In the genomic region with DNA sequence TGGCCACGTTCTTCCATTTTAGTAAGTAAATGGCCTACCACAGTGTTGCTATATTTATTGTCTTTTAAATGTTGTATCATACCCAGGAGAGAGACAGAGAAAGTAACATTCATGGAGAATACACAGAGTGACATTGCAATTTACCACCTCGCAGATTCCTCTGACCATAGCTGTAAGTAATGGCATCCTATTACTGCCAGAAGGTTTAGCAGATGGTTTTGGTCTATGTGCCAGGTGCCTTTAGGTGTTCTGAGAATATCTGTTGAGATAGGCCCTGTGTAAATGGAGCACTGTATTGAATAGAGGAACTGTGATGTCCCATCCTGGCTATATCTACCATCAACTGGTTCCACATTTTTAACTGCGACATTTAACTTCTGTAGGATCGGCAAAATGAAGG, we compare ENCODE assay signal across 28 cellular contexts.
"Had no signal": no experiment of that assay in that cellular context is flagged by ENCODE, and none has a peak within 500 bp of the region (broad histone marks: within the 10 kb centered on the region; RNA-seq: fewer than 3 reads in every experiment).

No MANE protein-coding gene starts in this region.

- H3K4me3 ChIP-seq: adrenal gland, ascending aorta, breast epithelium, cardiac muscle cell, colonic mucosa, dorsolateral prefrontal cortex had no signal

- H3K36me3 ChIP-seq: adrenal gland, ascending aorta, breast epithelium, cardiac muscle cell, colonic mucosa had no signal

- H3K27me3 ChIP-seq: adrenal gland, ascending aorta, breast epithelium, cardiac muscle cell, colonic mucosa had no signal

- DNase-seq: activated CD4-positive, alpha-beta memory T cell treated with anti-CD3 and anti-CD28 coated beads for 36 hours; activated CD4-positive, alpha-beta T cell treated with anti-CD3 and anti-CD28 coated beads for 36 hours; activated CD4-positive, alpha-beta T cell treated with anti-CD3 and anti-CD28 coated beads, Interleukin-2, amount 10 ng/mL, durations not matched to agents 24 days and 14 days; activated CD4-positive, CD25-positive, alpha-beta regulatory T cell; activated CD4-positive, CD25-positive, alpha-beta regulatory T cell treated with anti-CD3 and anti-CD28 coated beads, Interleukin-2, amount 50 U/mL, for 72 hours; activated CD8-positive, alpha-beta memory T cell treated with anti-CD3 and anti-CD28 coated beads, Interleukin-2, amount 10 ng/mL, durations not matched to agents 7 days and 5 days; activated CD8-positive, alpha-beta memory T cell treated with anti-CD3 and anti-CD28 coated beads, Interleukin-2, amount 50 U/mL, for 4 hours; activated CD8-positive, alpha-beta T cell treated with anti-CD3 and anti-CD28 coated beads, Interleukin-2, amount 10 ng/mL, durations not matched to agents 7 days and 5 days; activated effector memory CD4-positive, alpha-beta T cell treated with anti-CD3 and anti-CD28 coated beads, Interleukin-2, amount 50 U/mL, for 16 hours; activated naive CD4-positive, alpha-beta T cell treated with anti-CD3 and anti-CD28 coated beads for 36 hours; activated naive CD8-positive, alpha-beta T cell treated with anti-CD3 and anti-CD28 coated beads for 36 hours; activated naive CD8-positive, alpha-beta T cell treated with anti-CD3 and anti-CD28 coated beads, Interleukin-2, amount 50 U/mL, for 24 hours; activated T-cell treated with anti-CD3 and anti-CD28 coated beads, Interleukin-2, amount 50 U/mL, for 1 hour; activated T-cell treated with anti-CD3 and anti-CD28 coated beads, Interleukin-2, amount 50 U/mL, for 48 hours; adrenal gland; amygdala; central memory CD4-positive, alpha-beta T cell; colonic mucosa; effector memory CD4-positive, alpha-beta T cell; endodermal cell; foreskin fibroblast; head of caudate nucleus; T-helper 2 cell had no signal

- H3K27ac ChIP-seq: adrenal gland, ascending aorta, breast epithelium, cardiac muscle cell, colonic mucosa had no signal

- ATAC-seq: activated CD4-positive, alpha-beta T cell treated with anti-CD3 and anti-CD28 coated beads for 36 hours; activated CD8-positive, alpha-beta memory T cell treated with anti-CD3 and anti-CD28 coated beads, Interleukin-2, amount 10 ng/mL, durations not matched to agents 7 days and 5 days; activated CD8-positive, alpha-beta T cell treated with anti-CD3 and anti-CD28 coated beads, Interleukin-2, amount 10 ng/mL, durations not matched to agents 7 days and 5 days; activated naive CD8-positive, alpha-beta T cell treated with anti-CD3 and anti-CD28 coated beads, Interleukin-2, amount 50 U/mL, for 24 hours; esophagus mucosa had no signal

- H3K9me3 ChIP-seq: adrenal gland, ascending aorta, breast epithelium, colonic mucosa had no signal

- H3K4me1 ChIP-seq: adrenal gland, ascending aorta, breast epithelium, colonic mucosa had no signal
